Comparison of ENCODE assay signal across 1 cellular context in genomic region chr18:54215069-54215468, GRCh38.
TF ChIP-seq lines count a peak whose summit lies in the region.

No MANE protein-coding gene starts in this region.

TF ChIP-seq in GM23338, 12 proteins besides CTCF, POLR2A, EP300 and RAD21:
- no peak for TF ChIP-seq ETS1 (IDR thresholded peaks at IDR 0.05)
- no peak for TF ChIP-seq ZNF462 (CRISPR knock-in tag; IDR thresholded peaks at IDR 0.05)
- no peak for TF ChIP-seq CREB1 (CRISPR knock-in tag; IDR thresholded peaks at IDR 0.05; ENCODE audit: low read depth)
- no peak for TF ChIP-seq POLR2AphosphoS5 (IDR thresholded peaks at IDR 0.05; ENCODE audit: low read depth)
- no peak for TF ChIP-seq NANOG (IDR thresholded peaks at IDR 0.05; ENCODE audit: borderline replicate concordance)
- TF ChIP-seq REST (IDR thresholded peaks at IDR 0.05; ENCODE audit: unreplicated experiment), result no peak
- TF ChIP-seq EZH2phosphoT487 (IDR thresholded peaks at IDR 0.05; ENCODE audit: unreplicated experiment), result no peak
- TF ChIP-seq EZH2 (IDR thresholded peaks at IDR 0.05; ENCODE audit: low read depth, unreplicated experiment), result no peak
- no peak for TF ChIP-seq ZNF114 (CRISPR knock-in tag; IDR thresholded peaks at IDR 0.05)
- no peak for TF ChIP-seq JUNB (IDR thresholded peaks at IDR 0.05; ENCODE audit: unreplicated experiment)
- TF ChIP-seq STAT1 (IDR thresholded peaks at IDR 0.05; ENCODE audit: unreplicated experiment), result no peak
- no peak for TF ChIP-seq ZNF331 (CRISPR knock-in tag; IDR thresholded peaks at IDR 0.05; ENCODE audit: low read depth)
